In genomic region chr3:108088697-108089096, GRCh38 we compare ENCODE assay signal across 1 cellular context.
TF ChIP-seq lines count a peak whose summit lies in the region.

No MANE protein-coding gene starts in this region.

TF ChIP-seq in IMR-90, 13 proteins besides CTCF, POLR2A, EP300 and RAD21 (continued from another document):
- TF ChIP-seq RFX5 (IDR thresholded peaks at IDR 0.05; ENCODE audit: low read depth, low read length): no peak
